ENCODE assay signal across 9 cellular contexts in genomic region chr13:51764184-51765141, GRCh38. TPM values are rescaled to one million over a fixed set of nuclear protein-coding genes. Genes with fewer than 3 reads are reported as not detected.
DNase-seq lines count a peak whose midpoint lies in the region; ATAC-seq and TF ChIP-seq lines count a peak whose summit lies in the region.
"Had no signal": no experiment of that assay in that cellular context is flagged by ENCODE, and none has a peak within 500 bp of the region (broad histone marks: within the 10 kb centered on the region; RNA-seq: fewer than 3 reads in every experiment).

No MANE protein-coding gene starts in this region.

- no peaks in the 10 kb centered on the region for H4K20me1 ChIP-seq in BLaER1

- no peaks in the 10 kb centered on the region for H3K9me3 Mint-ChIP-seq in activated B cell treated with CpG ODN at 0.5 μM for 24 hours

- H3K4me3 ChIP-seq in BLaER1 = no peak overlapping the region
- H3K4me3 ChIP-seq in colonic mucosa = no peak overlapping the region
- no peak overlapping the region for H3K4me3 ChIP-seq in mesodermal cell (ENCODE audit: extremely low read depth, insufficient read depth, low read length, poor library complexity, severe bottlenecking)

- CTCF ChIA-PET in activated B cell treated with CpG ODN at 0.5 μM for 24 hours (lab: Charles Lee) = interaction anchor here (0.9 to 1.4 kb wide), 6 partner anchors 33 to 319 kb away, joined by 3 to 5 read pairs (median 4); partner anchors contain the start of gene INTS6

- H3K36me3 Mint-ChIP-seq in activated B cell treated with CpG ODN at 0.5 μM for 24 hours (ENCODE audit: low read depth) = peaks cover 54% of the 10 kb centered on the region

- peak; percentile 69 for ATAC-seq in GM19328 (IDR thresholded peaks at IDR 0.05; ENCODE audit: unreplicated experiment)
- ATAC-seq in HG03457 (IDR thresholded peaks at IDR 0.05; ENCODE audit: unreplicated experiment) = peak; percentile 75
- ATAC-seq in activated B cell treated with CpG ODN at 0.5 μM for 24 hours (ENCODE audit: low read depth) = peak; percentile 91

- peaks cover 12% of the 10 kb centered on the region for H3K4me1 ChIP-seq in BLaER1
- peaks cover 6% of the 10 kb centered on the region for H3K4me1 ChIP-seq in colonic mucosa
- H3K4me1 ChIP-seq in mesodermal cell (ENCODE audit: control insufficient read depth, insufficient read depth, low read length, poor library complexity, severe bottlenecking) = peaks cover 27% of the 10 kb centered on the region

- POLR2A ChIA-PET in activated B cell treated with CpG ODN at 0.5 μM for 24 hours (lab: Charles Lee) = interaction anchor here (0.6 to 2.6 kb wide), 11 partner anchors 30 to 334 kb away, joined by 3 to 44 read pairs (median 4); partner anchors contain the start of genes INTS6 and WDFY2

- H3K27ac ChIP-seq in BLaER1 (no peak overlapping the region), colonic mucosa (peak overlapping the region; percentile 44), mesodermal cell (ENCODE audit: low read depth, low read length, severe bottlenecking) (peak overlapping the region; percentile 52)
- H3K27ac ChIP-seq: HL-60 had no signal

- 90 to 92% methylated on average over 6 to 11 of the region's 12 CpGs for WGBS in mesodermal cell (ENCODE audit: insufficient coverage in 2 of 2), 2 experiments

- H3K4me2 ChIP-seq in BLaER1 = peak overlapping the region; percentile 50

- intact Hi-C loops in activated B cell treated with CpG ODN at 0.5 μM for 24 hours (cut with micrococcal nuclease) (loop anchor here (1.0 to 2.0 kb wide), 6 partner anchors 16 to 329 kb away; partner anchors contain the start of genes DHRS12, INTS6 and WDFY2), colonic mucosa (cut with DNase I) (no loop called here)

- H3K27me3 Mint-ChIP-seq in activated B cell treated with CpG ODN at 0.5 μM for 24 hours = no peaks in the 10 kb centered on the region

- H3K9me3 ChIP-seq in BLaER1 (no peaks in the 10 kb centered on the region), colonic mucosa (no peaks in the 10 kb centered on the region), mesodermal cell (ENCODE audit: control insufficient read depth, low read length) (no peaks in the 10 kb centered on the region)

- TF ChIP-seq CTCF in activated B cell treated with CpG ODN at 0.5 μM for 24 hours (IDR thresholded peaks at IDR 0.05) (no peak), colonic mucosa (IDR thresholded peaks at IDR 0.05) (no peak)

- peak overlapping the region; percentile 90 for H3K27ac Mint-ChIP-seq in activated B cell treated with CpG ODN at 0.5 μM for 24 hours

- DNase-seq in activated B cell treated with CpG ODN at 0.5 μM for 24 hours (peak; percentile 36), colonic mucosa (peak; percentile 50), DMS114 treated with DMSO at 0.1 percent for 48 hours (lab: John Stamatoyannopoulos, UW; ENCODE audit: unreplicated experiment) (no peak)
- peak; percentile 46 to 49 for DNase-seq in stimulated activated CD8-positive, alpha-beta memory T cell treated with anti-CD3 and anti-CD28 coated beads, Interleukin-2, amount 100 ng/mL, for 48 hours (ENCODE audit: low read depth in 2 of 2)

- H3K36me3 ChIP-seq in BLaER1 (peaks cover 44% of the 10 kb centered on the region), colonic mucosa (no peaks in the 10 kb centered on the region), mesodermal cell (ENCODE audit: control insufficient read depth, insufficient read depth, low read length) (peaks cover 53% of the 10 kb centered on the region)

- H3K4me1 Mint-ChIP-seq in activated B cell treated with CpG ODN at 0.5 μM for 24 hours = peaks cover 29% of the 10 kb centered on the region

- peak overlapping the region; percentile 74 for H3K4me3 Mint-ChIP-seq in activated B cell treated with CpG ODN at 0.5 μM for 24 hours

- H3K27me3 ChIP-seq in BLaER1 (no peaks in the 10 kb centered on the region), colonic mucosa (no peaks in the 10 kb centered on the region)

- H3K9ac ChIP-seq in BLaER1 (no peak overlapping the region), colonic mucosa (ENCODE audit: low read depth in 2 of 2, low read length in 2 of 2) (peak overlapping the region in 1 of 2 donors; percentile 36)

RNA-seq across cellular contexts. Expression of gene DHRS12, which starts 39.5 kb away (rescaled TPM):
- total RNA-seq in activated B cell treated with CpG ODN at 0.5 μM for 24 hours (11.6 and 14.1 TPM in 2 replicates), colonic mucosa (10 to 100 TPM in 1 of 2 donors, 1 to 10 TPM in 1; 6.6 to 12.4 TPM)
- 10.1 TPM for polyA plus RNA-seq in mesodermal cell (2013, experiment 1 of 2)
- 9.7 TPM for polyA plus RNA-seq in mesodermal cell (2013, experiment 2 of 2)
